In the genomic region with DNA sequence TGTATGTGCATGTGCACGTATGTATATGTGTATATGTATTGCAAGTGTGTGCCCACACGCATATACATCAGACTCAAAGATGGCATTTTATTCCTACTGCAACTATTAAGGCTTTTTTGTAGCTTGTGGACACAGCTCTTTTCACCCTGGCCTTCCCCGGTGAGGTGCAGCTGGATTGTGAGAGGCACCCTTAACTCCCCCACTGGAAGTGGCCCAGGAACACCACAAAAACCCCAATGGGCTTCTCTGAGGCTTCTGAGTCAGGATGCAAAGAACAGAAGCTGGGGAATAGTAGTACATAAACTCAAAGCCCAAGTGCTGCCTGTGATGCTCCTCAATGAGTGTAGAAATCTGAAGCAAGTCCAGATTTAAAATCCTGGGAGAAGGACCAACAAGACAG, we compare ENCODE assay signal across 19 cellular contexts.
DNase-seq lines count a peak whose midpoint lies in the region; ATAC-seq, FAIRE-seq and TF ChIP-seq lines count a peak whose summit lies in the region.
"Had no signal": no experiment of that assay in that cellular context is flagged by ENCODE, and none has a peak within 500 bp of the region (broad histone marks: within the 10 kb centered on the region; RNA-seq: fewer than 3 reads in every experiment).

No MANE protein-coding gene starts in this region.

- no peaks in the 10 kb centered on the region for H3K36me3 ChIP-seq in MM.1S (replicated peaks; ENCODE audit: insufficient read depth, low read length)

- H3K4me3 Mint-ChIP-seq in activated CD8-positive, alpha-beta memory T cell treated with anti-CD3 and anti-CD28 coated beads, Interleukin-2, amount 10 ng/mL, durations not matched to agents 7 days and 5 days = no peak overlapping the region
- H3K4me3 Mint-ChIP-seq: B cell; CD4-positive, alpha-beta T cell; HFFc6 had no signal

- CTCF ChIA-PET in activated CD8-positive, alpha-beta memory T cell treated with anti-CD3 and anti-CD28 coated beads, Interleukin-2, amount 10 ng/mL, durations not matched to agents 7 days and 5 days (lab: Charles Lee) = no interaction called here

- H2AFZ ChIP-seq in MM.1S (ENCODE audit: low read length) = no peak overlapping the region

- no peaks in the 10 kb centered on the region for H3K9me2 ChIP-seq in MM.1S (replicated peaks; ENCODE audit: insufficient read depth, low read length)

- no peak overlapping the region for H3K27ac Mint-ChIP-seq in activated CD8-positive, alpha-beta memory T cell treated with anti-CD3 and anti-CD28 coated beads, Interleukin-2, amount 10 ng/mL, durations not matched to agents 7 days and 5 days
- H3K27ac Mint-ChIP-seq: B cell; CD4-positive, alpha-beta T cell; HFFc6 had no signal

- H3K27me3 Mint-ChIP-seq in activated CD8-positive, alpha-beta memory T cell treated with anti-CD3 and anti-CD28 coated beads, Interleukin-2, amount 10 ng/mL, durations not matched to agents 7 days and 5 days = no peaks in the 10 kb centered on the region
- H3K27me3 Mint-ChIP-seq: B cell; CD4-positive, alpha-beta T cell had no signal

- H3K4me1 ChIP-seq in MM.1S (ENCODE audit: low read length) = peaks cover 14% of the 10 kb centered on the region

- no peaks in the 10 kb centered on the region for H3K27me3 ChIP-seq in MM.1S (replicated peaks; ENCODE audit: insufficient read depth, low read length)

- no peak for ATAC-seq in activated CD8-positive, alpha-beta memory T cell treated with anti-CD3 and anti-CD28 coated beads, Interleukin-2, amount 10 ng/mL, durations not matched to agents 7 days and 5 days
- ATAC-seq in left lobe of liver = no peak

- FAIRE-seq in RCC 7860 (lab: Jason Lieb, UNC) = no peak
- FAIRE-seq: G401.6, GM12892 had no signal

- H3K79me2 ChIP-seq in MM.1S (ENCODE audit: low read length) = no peaks in the 10 kb centered on the region

- no peaks in the 10 kb centered on the region for H3K9me3 Mint-ChIP-seq in activated CD8-positive, alpha-beta memory T cell treated with anti-CD3 and anti-CD28 coated beads, Interleukin-2, amount 10 ng/mL, durations not matched to agents 7 days and 5 days (ENCODE audit: low read depth)
- H3K9me3 Mint-ChIP-seq: CD4-positive, alpha-beta T cell had no signal

- no peaks in the 10 kb centered on the region for H4K20me1 ChIP-seq in MM.1S (ENCODE audit: insufficient read depth, low read length)

- no peaks in the 10 kb centered on the region for H3K9me3 ChIP-seq in MM.1S (replicated peaks; ENCODE audit: insufficient read depth, low read length)

- peaks cover 1% of the 10 kb centered on the region for H3K36me3 Mint-ChIP-seq in activated CD8-positive, alpha-beta memory T cell treated with anti-CD3 and anti-CD28 coated beads, Interleukin-2, amount 10 ng/mL, durations not matched to agents 7 days and 5 days

- H3K4me2 ChIP-seq in MM.1S (ENCODE audit: low read depth, low read length) = no peak overlapping the region

- DNase-seq in activated CD8-positive, alpha-beta memory T cell treated with anti-CD3 and anti-CD28 coated beads, Interleukin-2, amount 10 ng/mL, durations not matched to agents 7 days and 5 days = peak; percentile 39
- no peak for DNase-seq in activated CD8-positive, alpha-beta memory T cell treated with anti-CD3 and anti-CD28 coated beads for 24 hours
- DNase-seq in choroid plexus epithelial cell (ENCODE audit: low read depth) = peak; percentile 20
- peak; percentile 32 for DNase-seq in left lobe of liver (ENCODE audit: low spot score)
- DNase-seq in ureter (ENCODE audit: low spot score) = peak; percentile 24
- DNase-seq in RCC 7860 (ENCODE audit: low spot score) = no peak
- DNase-seq in superior temporal gyrus (ENCODE audit: extremely low spot score) = no peak
- DNase-seq in MM.1S = no peak
- DNase-seq: ACHN; C1 segment of cervical spinal cord; CD4-positive, alpha-beta T cell; DMS79; EL; HCEC 1CT; HFFc6 had no signal

- no peak overlapping the region for H3K9ac ChIP-seq in MM.1S (ENCODE audit: low read length)

- no peak overlapping the region for H3K27ac ChIP-seq in MM.1S (ENCODE audit: low read length)
- H3K27ac ChIP-seq: 22Rv1 had no signal

- H3K4me1 Mint-ChIP-seq in activated CD8-positive, alpha-beta memory T cell treated with anti-CD3 and anti-CD28 coated beads, Interleukin-2, amount 10 ng/mL, durations not matched to agents 7 days and 5 days = peaks cover 12% of the 10 kb centered on the region
- H3K4me1 Mint-ChIP-seq: B cell had no signal

- H3K4me3 ChIP-seq in choroid plexus epithelial cell (ENCODE audit: low read depth, low read length) = no peak overlapping the region
- no peak overlapping the region for H3K4me3 ChIP-seq in MM.1S (ENCODE audit: low read length)

- H3F3A ChIP-seq in MM.1S (ENCODE audit: insufficient read depth, low read length) = no peaks in the 10 kb centered on the region

- TF ChIP-seq CTCF in choroid plexus epithelial cell (conservative IDR thresholded peaks at IDR 0.05; ENCODE audit: low read depth, low read length) = no peak
- no peak for TF ChIP-seq CTCF in MM.1S (IDR thresholded peaks at IDR 0.05; ENCODE audit: low read length)

Comparison
In these comparisons a context has a peak if more than half of its experiments do, and no peak if none do; other contexts are left out.
1. DNase-seq: peak in activated CD8-positive, alpha-beta memory T cell treated with anti-CD3 and anti-CD28 coated beads, Interleukin-2, amount 10 ng/mL, durations not matched to agents 7 days and 5 days (single experiment), choroid plexus epithelial cell (single experiment), left lobe of liver (single experiment) and ureter (single experiment); none in activated CD8-positive, alpha-beta memory T cell treated with anti-CD3 and anti-CD28 coated beads for 24 hours (single experiment), RCC 7860 (single experiment), superior temporal gyrus (single experiment) and MM.1S (single experiment).